Comparison of ENCODE assay signal across 20 cellular contexts in the genomic region with DNA sequence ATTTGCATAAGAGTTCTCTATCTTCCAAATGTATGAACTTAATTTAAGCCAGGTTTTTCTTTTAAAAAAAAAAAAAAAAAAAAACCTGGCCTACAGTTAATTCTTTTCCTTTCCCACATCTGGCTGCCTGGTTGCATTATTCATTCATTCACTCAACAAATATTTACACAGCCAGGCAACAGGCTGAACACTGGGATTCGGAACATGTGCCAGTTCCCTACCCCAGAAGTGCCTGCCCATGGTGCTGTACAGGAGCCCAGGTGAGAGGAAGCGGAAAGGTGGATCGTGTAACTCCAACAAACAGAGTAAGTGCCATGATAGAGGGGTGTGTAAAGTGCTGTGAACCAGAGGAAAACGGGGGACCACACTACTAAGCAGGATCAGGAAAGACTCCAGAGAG.
DNase-seq lines count a peak whose midpoint lies in the region; ATAC-seq and TF ChIP-seq lines count a peak whose summit lies in the region.
"Had no signal": no experiment of that assay in that cellular context is flagged by ENCODE, and none has a peak within 500 bp of the region (broad histone marks: within the 10 kb centered on the region; RNA-seq: fewer than 3 reads in every experiment).

No MANE protein-coding gene starts in this region.

- H3K36me3 ChIP-seq in adipocyte (ENCODE audit: control insufficient read depth, insufficient read depth, low read length, severe bottlenecking): peaks cover 19% of the 10 kb centered on the region
- peaks cover 0 to 65% of the 10 kb centered on the region in 2 donors for H3K36me3 ChIP-seq in left lung

- TF ChIP-seq CTCF in left lung (IDR thresholded peaks at IDR 0.05): no peak

- H3K27ac ChIP-seq in left lung: peak overlapping the region; percentile 26 to 46
- H3K27ac ChIP-seq: tibial artery had no signal

- ATAC-seq in left lung (peak; percentile 76), HG02623 (IDR thresholded peaks at IDR 0.05; ENCODE audit: unreplicated experiment) (no peak), HG02610 (IDR thresholded peaks at IDR 0.05; ENCODE audit: unreplicated experiment) (no peak)
- ATAC-seq: Panc1 had no signal

- H3K4me3 ChIP-seq in adipocyte (ENCODE audit: low read length) (no peak overlapping the region), left lung (no peak overlapping the region)
- H3K4me3 ChIP-seq: tibial artery had no signal

- intact Hi-C loops in left lung (cut with DNase I): no loop called here

- H3K27me3 ChIP-seq in adipocyte (replicated peaks; ENCODE audit: control insufficient read depth, insufficient read depth, low read length): no peaks in the 10 kb centered on the region
- no peaks in the 10 kb centered on the region for H3K27me3 ChIP-seq in left lung
- H3K27me3 ChIP-seq: tibial artery had no signal

- H3K9me3 ChIP-seq in adipocyte (ENCODE audit: control insufficient read depth, low read length) (no peaks in the 10 kb centered on the region), left lung (no peaks in the 10 kb centered on the region)
- H3K9me3 ChIP-seq: tibial artery had no signal

- DNase-seq in NCI-H1092 treated with DMSO at 0.1 percent for 48 hours (lab: John Stamatoyannopoulos, UW) (peak; percentile 69), NCI-H1092 (lab: John Stamatoyannopoulos, UW) (no peak), DMS53 (lab: John Stamatoyannopoulos, UW) (peak; percentile 84), adipocyte (ENCODE audit: low read depth) (peak; percentile 13), left lung (peak in 1 of 2 donors; percentile 49), SW480 (ENCODE audit: low spot score) (no peak)
- DNase-seq: 8988T; activated CD4-positive, alpha-beta T cell treated with anti-CD3 and anti-CD28 coated beads for 1 hour; amniotic stem cell; DMS79; effector CD4-positive, alpha-beta T cell; hippocampal formation; NCI-H187; NCI-H526; stimulated activated CD4-positive, alpha-beta T cell treated with anti-CD3 and anti-CD28 coated beads, Interleukin-12 subunit alpha, Interleukin-12 subunit beta, amount 100 ng/mL, for 4 hours; T1000; tibial artery had no signal

- H3K4me1 ChIP-seq in adipocyte (ENCODE audit: control insufficient read depth, insufficient read depth, low read length): peaks cover 26% of the 10 kb centered on the region
- H3K4me1 ChIP-seq in left lung: peaks cover 0 to 18% of the 10 kb centered on the region in 2 donors
- H3K4me1 ChIP-seq: tibial artery had no signal

- H3K9ac ChIP-seq in adipocyte (ENCODE audit: low read length): no peak overlapping the region

Comparison
In these comparisons a context has a peak if more than half of its experiments do, and no peak if none do; other contexts are left out.
1. DNase-seq: peak in NCI-H1092 treated with DMSO at 0.1 percent for 48 hours (single experiment), DMS53 (single experiment) and adipocyte (single experiment); none in NCI-H1092 (single experiment) and SW480 (single experiment).